Comparison of ENCODE assay signal across 11 cellular contexts in genomic region chr7:4700577-4701235, GRCh38. TPM values are rescaled to one million over a fixed set of nuclear protein-coding genes. Genes with fewer than 3 reads are reported as not detected.
DNase-seq lines count a peak whose midpoint lies in the region; ATAC-seq, FAIRE-seq and TF ChIP-seq lines count a peak whose summit lies in the region.
"Had no signal": no experiment of that assay in that cellular context is flagged by ENCODE, and none has a peak within 500 bp of the region (broad histone marks: within the 10 kb centered on the region; RNA-seq: fewer than 3 reads in every experiment).

No MANE protein-coding gene starts in this region.

- no peak overlapping the region for H3K9ac ChIP-seq in kidney (ENCODE audit: low read length in 2 of 2)

- peaks cover 8% of the 10 kb centered on the region for H3K36me3 Mint-ChIP-seq in activated T-cell treated with anti-CD3 and anti-CD28 coated beads, Interleukin-2, amount 50 U/mL, for 24 hours (ENCODE audit: low read depth)

- H3K27ac ChIP-seq in ascending aorta (peak overlapping the region; percentile 10 to 49), kidney (ENCODE audit: low read depth in 2 of 2, low read length in 2 of 2) (no peak overlapping the region)
- H3K27ac ChIP-seq: C4-2B had no signal

- H3K4me3 ChIP-seq in ascending aorta (no peak overlapping the region), kidney (ENCODE audit: low read length in 2 of 2) (no peak overlapping the region)

- H3K36me3 ChIP-seq in ascending aorta (no peaks in the 10 kb centered on the region), kidney (ENCODE audit: control insufficient read depth in 1 of 2, insufficient read depth in 2 of 2, low read length in 2 of 2) (no peaks in the 10 kb centered on the region)

- H3K9me3 ChIP-seq in ascending aorta: no peaks in the 10 kb centered on the region
- no peaks in the 10 kb centered on the region for H3K9me3 ChIP-seq in kidney (ENCODE audit: control insufficient read depth in 1 of 2, low read length in 2 of 2)

- ATAC-seq in HG03378 (IDR thresholded peaks at IDR 0.05; ENCODE audit: unreplicated experiment) (no peak), GM21390 (IDR thresholded peaks at IDR 0.05; ENCODE audit: unreplicated experiment) (no peak)

- no peaks in the 10 kb centered on the region for H3K27me3 Mint-ChIP-seq in activated T-cell treated with anti-CD3 and anti-CD28 coated beads, Interleukin-2, amount 50 U/mL, for 24 hours
- H3K27me3 Mint-ChIP-seq: memory B cell had no signal

- no peak for DNase-seq in activated T-cell treated with anti-CD3 and anti-CD28 coated beads, Interleukin-2, amount 50 U/mL, for 24 hours
- DNase-seq in activated T-cell treated with anti-CD3 and anti-CD28 coated beads, Interleukin-2, amount 50 U/mL, for 1 hour: no peak
- no peak for DNase-seq in ascending aorta (ENCODE audit: low spot score in 2 of 2)
- peak; percentile 59 for DNase-seq in kidney
- peak; percentile 29 for DNase-seq in superior temporal gyrus (ENCODE audit: extremely low spot score)
- DNase-seq in NCI-H524 (lab: John Stamatoyannopoulos, UW): no peak
- DNase-seq: cortex of kidney had no signal

- peak overlapping the region; percentile 52 for H3K27ac Mint-ChIP-seq in activated T-cell treated with anti-CD3 and anti-CD28 coated beads, Interleukin-2, amount 50 U/mL, for 24 hours
- H3K27ac Mint-ChIP-seq: memory B cell had no signal

- peaks cover 61% of the 10 kb centered on the region for H3K4me1 Mint-ChIP-seq in activated T-cell treated with anti-CD3 and anti-CD28 coated beads, Interleukin-2, amount 50 U/mL, for 24 hours (ENCODE audit: low read depth)

- H3K9me3 Mint-ChIP-seq in activated T-cell treated with anti-CD3 and anti-CD28 coated beads, Interleukin-2, amount 50 U/mL, for 24 hours: no peaks in the 10 kb centered on the region
- H3K9me3 Mint-ChIP-seq: memory B cell had no signal

- H3K4me3 Mint-ChIP-seq in activated T-cell treated with anti-CD3 and anti-CD28 coated beads, Interleukin-2, amount 50 U/mL, for 24 hours: no peak overlapping the region
- H3K4me3 Mint-ChIP-seq: memory B cell had no signal

- intact Hi-C loops in ascending aorta (cut with DNase I): no loop called here
- intact Hi-C loops in kidney (cut with DNase I): no loop called here

- no peaks in the 10 kb centered on the region for H3K27me3 ChIP-seq in ascending aorta

- TF ChIP-seq CTCF in ascending aorta (IDR thresholded peaks at IDR 0.05) (no peak), kidney (IDR thresholded peaks at IDR 0.05; ENCODE audit: borderline replicate concordance, extremely low read depth, insufficient read depth) (no peak)

- H3K4me1 ChIP-seq in ascending aorta: peaks cover 5 to 33% of the 10 kb centered on the region in 2 donors
- H3K4me1 ChIP-seq in kidney (ENCODE audit: control insufficient read depth in 1 of 2, insufficient read depth in 1 of 2, low read depth in 1 of 2, low read length in 2 of 2): peaks cover 0 to 5% of the 10 kb centered on the region in 2 donors

- no peak for FAIRE-seq in kidney (lab: Jason Lieb, UNC)

RNA-seq across cellular contexts. Expression of gene FOXK1, which starts 18.6 kb away (rescaled TPM):
- total RNA-seq in ascending aorta (31.7 TPM), kidney (44.2 TPM)
- 3.9 TPM for polyA plus RNA-seq in kidney (ENCODE audit: insufficient read depth, low read depth, low replicate concordance)

Comparison
In these comparisons a context has a peak if more than half of its experiments do, and no peak if none do; other contexts are left out.
1. DNase-seq: peak in kidney (single experiment) and superior temporal gyrus (single experiment); none in activated T-cell treated with anti-CD3 and anti-CD28 coated beads, Interleukin-2, amount 50 U/mL, for 24 hours (single experiment), activated T-cell treated with anti-CD3 and anti-CD28 coated beads, Interleukin-2, amount 50 U/mL, for 1 hour (single experiment), ascending aorta (0 of 2) and NCI-H524 (0 of 2).
2. H3K27ac ChIP-seq: peak in ascending aorta (2 of 2); none in kidney (0 of 2).